ENCODE assay signal across 14 cellular contexts in the genomic region with DNA sequence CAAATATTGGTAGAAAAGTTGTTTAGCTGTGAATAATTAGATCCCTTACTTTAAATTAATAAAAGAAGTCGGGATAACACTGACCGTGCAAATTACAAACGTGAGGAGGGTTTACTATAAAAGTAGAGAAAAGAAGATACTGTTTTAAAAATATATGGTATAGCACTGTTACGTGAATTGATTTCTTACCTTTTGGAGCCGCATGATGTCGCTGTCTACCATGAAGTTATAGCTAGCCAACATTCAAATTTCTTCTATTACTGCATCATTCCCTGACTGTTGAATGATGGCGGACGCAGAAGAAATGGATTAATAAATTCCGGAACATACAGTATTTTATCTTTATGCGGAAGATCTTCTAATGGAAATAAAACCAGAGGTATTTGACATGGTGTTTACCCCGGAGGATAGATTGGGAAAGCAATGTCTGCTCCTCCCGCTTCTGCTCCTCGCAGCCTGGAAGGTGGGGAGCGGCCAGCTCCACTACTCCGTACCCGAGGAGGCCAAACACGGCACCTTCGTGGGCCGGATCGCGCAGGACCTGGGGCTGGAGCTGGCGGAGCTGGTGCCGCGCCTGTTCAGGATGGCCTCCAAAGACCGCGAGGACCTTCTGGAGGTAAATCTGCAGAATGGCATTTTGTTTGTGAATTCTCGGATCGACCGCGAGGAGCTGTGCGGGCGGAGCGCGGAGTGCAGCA. TPM values are rescaled to one million over a fixed set of nuclear protein-coding genes. Genes with fewer than 3 reads are reported as not detected.
DNase-seq lines count a peak whose midpoint lies in the region; ATAC-seq, FAIRE-seq and TF ChIP-seq lines count a peak whose summit lies in the region.
"Had no signal": no experiment of that assay in that cellular context is flagged by ENCODE, and none has a peak within 500 bp of the region (broad histone marks: within the 10 kb centered on the region; RNA-seq: fewer than 3 reads in every experiment).

A gene with protein sequence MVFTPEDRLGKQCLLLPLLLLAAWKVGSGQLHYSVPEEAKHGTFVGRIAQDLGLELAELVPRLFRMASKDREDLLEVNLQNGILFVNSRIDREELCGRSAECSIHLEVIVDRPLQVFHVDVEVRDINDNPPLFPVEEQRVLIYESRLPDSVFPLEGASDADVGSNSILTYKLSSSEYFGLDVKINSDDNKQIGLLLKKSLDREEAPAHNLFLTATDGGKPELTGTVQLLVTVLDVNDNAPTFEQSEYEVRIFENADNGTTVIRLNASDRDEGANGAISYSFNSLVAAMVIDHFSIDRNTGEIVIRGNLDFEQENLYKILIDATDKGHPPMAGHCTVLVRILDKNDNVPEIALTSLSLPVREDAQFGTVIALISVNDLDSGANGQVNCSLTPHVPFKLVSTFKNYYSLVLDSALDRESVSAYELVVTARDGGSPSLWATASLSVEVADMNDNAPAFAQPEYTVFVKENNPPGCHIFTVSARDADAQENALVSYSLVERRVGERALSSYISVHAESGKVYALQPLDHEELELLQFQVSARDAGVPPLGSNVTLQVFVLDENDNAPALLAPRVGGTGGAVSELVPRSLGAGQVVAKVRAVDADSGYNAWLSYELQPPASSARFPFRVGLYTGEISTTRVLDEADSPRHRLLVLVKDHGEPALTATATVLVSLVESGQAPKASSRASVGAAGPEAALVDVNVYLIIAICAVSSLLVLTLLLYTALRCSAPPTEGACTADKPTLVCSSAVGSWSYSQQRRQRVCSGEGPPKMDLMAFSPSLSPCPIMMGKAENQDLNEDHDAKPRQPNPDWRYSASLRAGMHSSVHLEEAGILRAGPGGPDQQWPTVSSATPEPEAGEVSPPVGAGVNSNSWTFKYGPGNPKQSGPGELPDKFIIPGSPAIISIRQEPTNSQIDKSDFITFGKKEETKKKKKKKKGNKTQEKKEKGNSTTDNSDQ (plus strand): TSS at position 257 of the 698 bp plus-strand sequence. CDS start 132 bp downstream, at position 389.

- peak within 1 kb of the TSS in 2 of 3 donors; percentile 41 to 62 for H3K4me3 ChIP-seq in breast epithelium
- H3K4me3 ChIP-seq in kidney (ENCODE audit: low read length in 2 of 2) = peak within 1 kb of the TSS; percentile 7 to 39
- H3K4me3 ChIP-seq in testis = peak within 1 kb of the TSS; percentile 6 to 33

- H3K4me1 Mint-ChIP-seq in activated T-helper 2 cell treated with anti-CD3 and anti-CD28 coated beads, Interferon-gamma antibody, Interleukin-2, Interleukin-4, amounts not matched to agents 10 μg/mL and 5 μg/mL and 100 μg/mL, durations not matched to agents 14 hours and 24 hours and 36 hours (ENCODE audit: low read depth) = no peaks in the 10 kb centered on the region
- H3K4me1 Mint-ChIP-seq: T-cell had no signal

- no peak within 1 kb of the TSS for H3K27ac Mint-ChIP-seq in activated T-helper 2 cell treated with anti-CD3 and anti-CD28 coated beads, Interferon-gamma antibody, Interleukin-2, Interleukin-4, amounts not matched to agents 10 μg/mL and 5 μg/mL and 100 μg/mL, durations not matched to agents 14 hours and 24 hours and 36 hours
- H3K27ac Mint-ChIP-seq: T-cell had no signal

- no peak within 1 kb of the TSS for H3K4me3 Mint-ChIP-seq in activated T-helper 2 cell treated with anti-CD3 and anti-CD28 coated beads, Interferon-gamma antibody, Interleukin-2, Interleukin-4, amounts not matched to agents 10 μg/mL and 5 μg/mL and 100 μg/mL, durations not matched to agents 14 hours and 24 hours and 36 hours (ENCODE audit: low read depth)
- H3K4me3 Mint-ChIP-seq: T-cell had no signal

- H3K27ac ChIP-seq in breast epithelium = peak within 1 kb of the TSS in 1 of 2 donors; percentile 25
- no peak within 1 kb of the TSS for H3K27ac ChIP-seq in kidney (ENCODE audit: low read depth in 2 of 2, low read length in 2 of 2)
- H3K27ac ChIP-seq in testis = no peak within 1 kb of the TSS

- TF ChIP-seq CTCF in breast epithelium (IDR thresholded peaks at IDR 0.05) (no peak), kidney (IDR thresholded peaks at IDR 0.05; ENCODE audit: borderline replicate concordance, extremely low read depth, insufficient read depth) (no peak), testis (IDR thresholded peaks at IDR 0.05) (peak in 2 of 3 experiments; percentile 5 to 13)

- H3K9ac ChIP-seq in kidney (ENCODE audit: low read length in 2 of 2) = no peak within 1 kb of the TSS

- peaks cover 35 to 66% of the 10 kb centered on the region in 2 donors for H3K9me3 ChIP-seq in breast epithelium
- no peaks in the 10 kb centered on the region for H3K9me3 ChIP-seq in kidney (ENCODE audit: control insufficient read depth in 1 of 2, low read length in 2 of 2)
- H3K9me3 ChIP-seq in testis = no peaks in the 10 kb centered on the region

- H3K9me3 Mint-ChIP-seq in activated T-helper 2 cell treated with anti-CD3 and anti-CD28 coated beads, Interferon-gamma antibody, Interleukin-2, Interleukin-4, amounts not matched to agents 10 μg/mL and 5 μg/mL and 100 μg/mL, durations not matched to agents 14 hours and 24 hours and 36 hours = peaks cover 38% of the 10 kb centered on the region

- intact Hi-C loops in breast epithelium (cut with DNase I; ENCODE audit: low total_unique reads) = no loop called here
- intact Hi-C loops in kidney (cut with DNase I) = no loop called here
- intact Hi-C loops in testis (cut with DNase I; ENCODE audit: low total_unique reads) = no loop called here
- intact Hi-C loops in activated T-helper 2 cell treated with anti-CD3 and anti-CD28 coated beads, Interferon-gamma antibody, Interleukin-2, Interleukin-4, amounts not matched to agents 10 μg/mL and 5 μg/mL and 100 μg/mL, durations not matched to agents 14 hours and 24 hours and 36 hours (cut with micrococcal nuclease) = no loop called here

- H3K36me3 ChIP-seq in breast epithelium (no peaks in the 10 kb centered on the region), kidney (ENCODE audit: control insufficient read depth in 1 of 2, insufficient read depth in 2 of 2, low read length in 2 of 2) (no peaks in the 10 kb centered on the region), testis (ENCODE audit: low read depth, missing control alignments) (no peaks in the 10 kb centered on the region)

- TF ChIP-seq POLR2A in breast epithelium (IDR thresholded peaks at IDR 0.05) (no peak), testis (IDR thresholded peaks at IDR 0.05) (no peak)

- DNase-seq in NCI-H2081 (lab: John Stamatoyannopoulos, UW) (peak; percentile 53 to 64), breast epithelium (ENCODE audit: low spot score in 2 of 2) (no peak), kidney (no peak), testis (no peak)
- no peak for DNase-seq in activated T-helper 2 cell treated with anti-CD3 and anti-CD28 coated beads, Interferon-gamma antibody, Interleukin-2, Interleukin-4, amounts not matched to agents 10 μg/mL and 5 μg/mL and 100 μg/mL, durations not matched to agents 14 hours and 24 hours and 36 hours (ENCODE audit: low spot score)
- DNase-seq: activated CD4-positive, alpha-beta T cell treated with anti-CD3 and anti-CD28 coated beads, Interleukin-2, amount 50 U/mL, for 4 hours; activated naive CD4-positive, alpha-beta T cell treated with anti-CD3 and anti-CD28 coated beads, Interleukin-2, amount 50 U/mL, for 16 hours; effector CD4-positive, alpha-beta T cell; hippocampal formation; NCI-H1105 treated with DMSO at 0.1 percent for 48 hours; T-cell had no signal

- 10 to 17% methylated on average over 25 to 34 of the region's 34 CpGs for WGBS in testis, 2 donors

- H3K36me3 Mint-ChIP-seq in activated T-helper 2 cell treated with anti-CD3 and anti-CD28 coated beads, Interferon-gamma antibody, Interleukin-2, Interleukin-4, amounts not matched to agents 10 μg/mL and 5 μg/mL and 100 μg/mL, durations not matched to agents 14 hours and 24 hours and 36 hours (ENCODE audit: low read depth) = no peaks in the 10 kb centered on the region

- no peaks in the 10 kb centered on the region for H3K27me3 Mint-ChIP-seq in activated T-helper 2 cell treated with anti-CD3 and anti-CD28 coated beads, Interferon-gamma antibody, Interleukin-2, Interleukin-4, amounts not matched to agents 10 μg/mL and 5 μg/mL and 100 μg/mL, durations not matched to agents 14 hours and 24 hours and 36 hours (ENCODE audit: low read depth)

- H3K27me3 ChIP-seq in breast epithelium = no peaks in the 10 kb centered on the region
- H3K27me3 ChIP-seq in testis = no peaks in the 10 kb centered on the region

- no peaks in the 10 kb centered on the region for H3K4me1 ChIP-seq in breast epithelium
- no peaks in the 10 kb centered on the region for H3K4me1 ChIP-seq in kidney (ENCODE audit: control insufficient read depth in 1 of 2, insufficient read depth in 1 of 2, low read depth in 1 of 2, low read length in 2 of 2)
- H3K4me1 ChIP-seq in testis = no peaks in the 10 kb centered on the region

- no peak for FAIRE-seq in kidney (lab: Jason Lieb, UNC)

- ATAC-seq in GM19351 (IDR thresholded peaks at IDR 0.05; ENCODE audit: unreplicated experiment) = no peak
- ATAC-seq in HG03439 (IDR thresholded peaks at IDR 0.05; ENCODE audit: unreplicated experiment) = no peak
- ATAC-seq: T-cell had no signal

RNA-seq across cellular contexts. Expression of the gene that starts here (rescaled TPM):
- total RNA-seq in breast epithelium = 1 to 10 TPM in 2 of 3 donors, under 1 TPM in 1; 0.96 to 4.2 (median 2.6) TPM
- total RNA-seq in kidney = 3.6 TPM
- 0.80 TPM for polyA plus RNA-seq in kidney (ENCODE audit: insufficient read depth, low read depth, low replicate concordance)
- total RNA-seq in testis = 1 to 10 TPM; 2.3 to 4.6 TPM
- 0.88 TPM for polyA plus RNA-seq in testis (ENCODE audit: insufficient read depth, low read depth, low replicate concordance)
- total RNA-seq in activated T-helper 2 cell treated with anti-CD3 and anti-CD28 coated beads, Interferon-gamma antibody, Interleukin-2, Interleukin-4, amounts not matched to agents 10 μg/mL and 5 μg/mL and 100 μg/mL, durations not matched to agents 14 hours and 24 hours and 36 hours = not detected in 2 replicates
- total RNA-seq: mononuclear cell, T-cell had no signal

Comparison
In these comparisons a context has a peak if more than half of its experiments do, and no peak if none do; other contexts are left out.
1. DNase-seq: peak in NCI-H2081 (2 of 2); none in breast epithelium (0 of 2), kidney (single experiment), testis (single experiment) and activated T-helper 2 cell treated with anti-CD3 and anti-CD28 coated beads, Interferon-gamma antibody, Interleukin-2, Interleukin-4, amounts not matched to agents 10 μg/mL and 5 μg/mL and 100 μg/mL, durations not matched to agents 14 hours and 24 hours and 36 hours (single experiment).
2. CTCF ChIP-seq: peak in testis (2 of 3); none in breast epithelium (0 of 3) and kidney (single experiment).
3. Peak in every context shown above with its lines, with median percentiles within 50 percentile points of each other: H3K4me3 ChIP-seq.